ENCODE assay signal across 18 cellular contexts in genomic region chr21:37447288-37447936, GRCh38.
DNase-seq lines count a peak whose midpoint lies in the region; ATAC-seq lines count a peak whose summit lies in the region.
"Had no signal": no experiment of that assay in that cellular context is flagged by ENCODE, and none has a peak within 500 bp of the region (broad histone marks: within the 10 kb centered on the region; RNA-seq: fewer than 3 reads in every experiment).

No MANE protein-coding gene starts in this region.

- no peaks in the 10 kb centered on the region for H3K9me3 Mint-ChIP-seq in activated CD8-positive, alpha-beta memory T cell treated with anti-CD3 and anti-CD28 coated beads, Interleukin-2, amount 10 ng/mL, durations not matched to agents 7 days and 5 days (ENCODE audit: low read depth)
- H3K9me3 Mint-ChIP-seq in activated CD8-positive, alpha-beta T cell treated with anti-CD3 and anti-CD28 coated beads, Interleukin-2, amount 10 ng/mL, durations not matched to agents 7 days and 5 days (ENCODE audit: insufficient read depth): no peaks in the 10 kb centered on the region
- no peaks in the 10 kb centered on the region for H3K9me3 Mint-ChIP-seq in stimulated activated effector memory CD8-positive, alpha-beta T cell treated with anti-CD3 and anti-CD28 coated beads, Interleukin-12 subunit alpha, Interleukin-12 subunit beta, amount 100 ng/mL, for 72 hours
- H3K9me3 Mint-ChIP-seq: memory B cell had no signal

- POLR2A ChIA-PET in activated CD8-positive, alpha-beta T cell treated with anti-CD3 and anti-CD28 coated beads, Interleukin-2, amount 10 ng/mL, durations not matched to agents 7 days and 5 days (lab: Charles Lee): no interaction called here

- H3K4me3 Mint-ChIP-seq in activated CD8-positive, alpha-beta memory T cell treated with anti-CD3 and anti-CD28 coated beads, Interleukin-2, amount 10 ng/mL, durations not matched to agents 7 days and 5 days: no peak overlapping the region
- H3K4me3 Mint-ChIP-seq in activated CD8-positive, alpha-beta T cell treated with anti-CD3 and anti-CD28 coated beads, Interleukin-2, amount 10 ng/mL, durations not matched to agents 7 days and 5 days: no peak overlapping the region
- no peak overlapping the region for H3K4me3 Mint-ChIP-seq in stimulated activated effector memory CD8-positive, alpha-beta T cell treated with anti-CD3 and anti-CD28 coated beads, Interleukin-12 subunit alpha, Interleukin-12 subunit beta, amount 100 ng/mL, for 72 hours
- H3K4me3 Mint-ChIP-seq: memory B cell had no signal

- H3K4me1 Mint-ChIP-seq in activated CD8-positive, alpha-beta memory T cell treated with anti-CD3 and anti-CD28 coated beads, Interleukin-2, amount 10 ng/mL, durations not matched to agents 7 days and 5 days: peaks cover 37% of the 10 kb centered on the region
- peaks cover 45% of the 10 kb centered on the region for H3K4me1 Mint-ChIP-seq in activated CD8-positive, alpha-beta T cell treated with anti-CD3 and anti-CD28 coated beads, Interleukin-2, amount 10 ng/mL, durations not matched to agents 7 days and 5 days (ENCODE audit: low read depth)
- peaks cover 78% of the 10 kb centered on the region for H3K4me1 Mint-ChIP-seq in stimulated activated effector memory CD8-positive, alpha-beta T cell treated with anti-CD3 and anti-CD28 coated beads, Interleukin-12 subunit alpha, Interleukin-12 subunit beta, amount 100 ng/mL, for 72 hours

- peak; percentile 45 for ATAC-seq in activated CD8-positive, alpha-beta memory T cell treated with anti-CD3 and anti-CD28 coated beads, Interleukin-2, amount 10 ng/mL, durations not matched to agents 7 days and 5 days
- ATAC-seq in activated CD8-positive, alpha-beta T cell treated with anti-CD3 and anti-CD28 coated beads, Interleukin-2, amount 10 ng/mL, durations not matched to agents 7 days and 5 days: peak; percentile 44
- ATAC-seq in stimulated activated effector memory CD8-positive, alpha-beta T cell treated with anti-CD3 and anti-CD28 coated beads, Interleukin-12 subunit alpha, Interleukin-12 subunit beta, amount 100 ng/mL, for 72 hours: peak; percentile 36
- ATAC-seq in HG03565 (IDR thresholded peaks at IDR 0.05; ENCODE audit: unreplicated experiment) (no peak), GM21717 (IDR thresholded peaks at IDR 0.05; ENCODE audit: unreplicated experiment) (no peak)

- no peak for DNase-seq in activated CD8-positive, alpha-beta memory T cell treated with anti-CD3 and anti-CD28 coated beads, Interleukin-2, amount 10 ng/mL, durations not matched to agents 7 days and 5 days
- DNase-seq in activated CD8-positive, alpha-beta memory T cell treated with anti-CD3 and anti-CD28 coated beads for 24 hours: no peak
- no peak for DNase-seq in activated CD8-positive, alpha-beta T cell treated with anti-CD3 and anti-CD28 coated beads, Interleukin-2, amount 10 ng/mL, durations not matched to agents 7 days and 5 days
- DNase-seq in myocyte (ENCODE audit: low read depth) (peak; percentile 69), NCI-H2081 (lab: John Stamatoyannopoulos, UW) (no peak)
- DNase-seq in stimulated activated effector memory CD8-positive, alpha-beta T cell treated with anti-CD3 and anti-CD28 coated beads, Interleukin-12 subunit alpha, Interleukin-12 subunit beta, amount 100 ng/mL, for 72 hours (ENCODE audit: low spot score in 2 of 2): no peak
- DNase-seq: activated effector memory CD4-positive, alpha-beta T cell treated with anti-CD3 and anti-CD28 coated beads, Interleukin-2, amount 50 U/mL, for 16 hours; colonic mucosa; DMS79; foreskin fibroblast; hippocampal formation; kidney; NCI-H2081 treated with DMSO at 0.1 percent for 48 hours; tibial artery; WERI-Rb-1 had no signal

- no peak overlapping the region for H3K27ac Mint-ChIP-seq in activated CD8-positive, alpha-beta memory T cell treated with anti-CD3 and anti-CD28 coated beads, Interleukin-2, amount 10 ng/mL, durations not matched to agents 7 days and 5 days
- H3K27ac Mint-ChIP-seq in activated CD8-positive, alpha-beta T cell treated with anti-CD3 and anti-CD28 coated beads, Interleukin-2, amount 10 ng/mL, durations not matched to agents 7 days and 5 days: peak overlapping the region; percentile 21
- H3K27ac Mint-ChIP-seq in stimulated activated effector memory CD8-positive, alpha-beta T cell treated with anti-CD3 and anti-CD28 coated beads, Interleukin-12 subunit alpha, Interleukin-12 subunit beta, amount 100 ng/mL, for 72 hours: no peak overlapping the region
- H3K27ac Mint-ChIP-seq: memory B cell had no signal

- peaks cover 18% of the 10 kb centered on the region for H3K36me3 Mint-ChIP-seq in activated CD8-positive, alpha-beta memory T cell treated with anti-CD3 and anti-CD28 coated beads, Interleukin-2, amount 10 ng/mL, durations not matched to agents 7 days and 5 days
- H3K36me3 Mint-ChIP-seq in activated CD8-positive, alpha-beta T cell treated with anti-CD3 and anti-CD28 coated beads, Interleukin-2, amount 10 ng/mL, durations not matched to agents 7 days and 5 days (ENCODE audit: low read depth): peaks cover 30% of the 10 kb centered on the region
- peaks cover 11% of the 10 kb centered on the region for H3K36me3 Mint-ChIP-seq in stimulated activated effector memory CD8-positive, alpha-beta T cell treated with anti-CD3 and anti-CD28 coated beads, Interleukin-12 subunit alpha, Interleukin-12 subunit beta, amount 100 ng/mL, for 72 hours

- H3K27me3 Mint-ChIP-seq in activated CD8-positive, alpha-beta memory T cell treated with anti-CD3 and anti-CD28 coated beads, Interleukin-2, amount 10 ng/mL, durations not matched to agents 7 days and 5 days: no peaks in the 10 kb centered on the region
- no peaks in the 10 kb centered on the region for H3K27me3 Mint-ChIP-seq in activated CD8-positive, alpha-beta T cell treated with anti-CD3 and anti-CD28 coated beads, Interleukin-2, amount 10 ng/mL, durations not matched to agents 7 days and 5 days (ENCODE audit: low read depth)
- H3K27me3 Mint-ChIP-seq: memory B cell had no signal

- CTCF ChIA-PET in activated CD8-positive, alpha-beta memory T cell treated with anti-CD3 and anti-CD28 coated beads, Interleukin-2, amount 10 ng/mL, durations not matched to agents 7 days and 5 days (lab: Charles Lee): no interaction called here
- CTCF ChIA-PET in activated CD8-positive, alpha-beta T cell treated with anti-CD3 and anti-CD28 coated beads, Interleukin-2, amount 10 ng/mL, durations not matched to agents 7 days and 5 days (lab: Charles Lee): interaction anchor here (0.7 to 2.5 kb wide), 2 partner anchors 11 to 74 kb away, joined by 3 to 10 read pairs; no protein-coding TSS in a partner anchor

Comparison
In these comparisons a context has a peak if more than half of its experiments do, and no peak if none do; other contexts are left out.
1. ATAC-seq: peak in activated CD8-positive, alpha-beta memory T cell treated with anti-CD3 and anti-CD28 coated beads, Interleukin-2, amount 10 ng/mL, durations not matched to agents 7 days and 5 days (single experiment), activated CD8-positive, alpha-beta T cell treated with anti-CD3 and anti-CD28 coated beads, Interleukin-2, amount 10 ng/mL, durations not matched to agents 7 days and 5 days (single experiment) and stimulated activated effector memory CD8-positive, alpha-beta T cell treated with anti-CD3 and anti-CD28 coated beads, Interleukin-12 subunit alpha, Interleukin-12 subunit beta, amount 100 ng/mL, for 72 hours (single experiment); none in HG03565 (single experiment) and GM21717 (single experiment).